Comparison of ENCODE assay signal across 9 cellular contexts in genomic region chr19:1469200-1469935, GRCh38. TPM values are rescaled to one million over a fixed set of nuclear protein-coding genes. Genes with fewer than 3 reads are reported as not detected.
DNase-seq lines count a peak whose midpoint lies in the region; ATAC-seq and TF ChIP-seq lines count a peak whose summit lies in the region.
"Had no signal": no experiment of that assay in that cellular context is flagged by ENCODE, and none has a peak within 500 bp of the region (broad histone marks: within the 10 kb centered on the region; RNA-seq: fewer than 3 reads in every experiment).

No MANE protein-coding gene starts in this region.

- no peak overlapping the region for H4K5ac ChIP-seq in H9 (ENCODE audit: insufficient read length, low read depth, low read length)

- H3K4me2 ChIP-seq in H9 (ENCODE audit: insufficient read depth, insufficient read length, low read length), result no peak overlapping the region

- H3K14ac ChIP-seq in H9 (ENCODE audit: insufficient read depth, low read length), result no peak overlapping the region

- no peaks in the 10 kb centered on the region for H3K27me3 ChIP-seq in HAP-1 (ENCODE audit: low read depth)
- peaks cover 36 to 93% (median 69%) of the 10 kb centered on the region in 7 donors for H3K27me3 ChIP-seq in heart right ventricle
- peaks cover 59% of the 10 kb centered on the region for H3K27me3 ChIP-seq in H9 (ENCODE audit: insufficient read depth, low read length)

- no peak overlapping the region for H3K56ac ChIP-seq in H9 (ENCODE audit: insufficient read length, low read depth, low read length)

- peaks cover 3% of the 10 kb centered on the region for H4K20me1 ChIP-seq in H9 (ENCODE audit: control insufficient read depth, insufficient read depth, insufficient read length)

- H2BK15ac ChIP-seq in H9 (ENCODE audit: low read depth, low read length), result no peak overlapping the region

- H2BK5ac ChIP-seq in H9 (ENCODE audit: insufficient read length, low read length), result no peak overlapping the region

- H3K4me3 ChIP-seq in HAP-1 (peak overlapping the region; percentile 46), heart right ventricle (peak overlapping the region; percentile 25 to 72 (median 56))

- H3K4me1 ChIP-seq in HAP-1 (peaks cover 10% of the 10 kb centered on the region), heart right ventricle (peaks cover 40 to 78% (median 64%) of the 10 kb centered on the region in 9 donors), H9 (ENCODE audit: insufficient read depth, low read length) (no peaks in the 10 kb centered on the region)

- H3K9me3 ChIP-seq in HAP-1, result no peaks in the 10 kb centered on the region
- H3K9me3 ChIP-seq in heart right ventricle, result no peaks in the 10 kb centered on the region
- no peaks in the 10 kb centered on the region for H3K9me3 ChIP-seq in H9 (ENCODE audit: control insufficient read depth, low read depth, low read length)

- no peak overlapping the region for H3K18ac ChIP-seq in H9 (ENCODE audit: insufficient read length, low read depth, low read length)

- H3K9ac ChIP-seq in H9 (ENCODE audit: extremely low read depth, insufficient read length, low read length), result no peak overlapping the region

- peak in 1 of 2 experiments; percentile 57 for DNase-seq in HAP-1 (ENCODE audit: low spot score in 2 of 2)
- peak in 1 of 2 donors; percentile 18 for DNase-seq in heart right ventricle
- peak; percentile 40 for DNase-seq in stimulated activated CD8-positive, alpha-beta memory T cell treated with anti-CD3 and anti-CD28 coated beads, Interleukin-4, amount 100 ng/mL, for 48 hours
- DNase-seq in activated CD8-positive, alpha-beta memory T cell treated with anti-CD3 and anti-CD28 coated beads for 24 hours, result no peak
- DNase-seq in H9, result no peak
- no peak for DNase-seq in NCI-H510A (lab: John Stamatoyannopoulos, UW)
- DNase-seq: effector CD4-positive, alpha-beta T cell had no signal

- peaks cover 2 to 9% of the 10 kb centered on the region in 2 experiments; a peak in 3 of 4 replicates for H3K4me1 Mint-ChIP-seq in H9

- no peak overlapping the region for H2BK20ac ChIP-seq in H9 (ENCODE audit: low read depth, low read length, poor library complexity, severe bottlenecking)

- no peak overlapping the region for H2BK12ac ChIP-seq in H9 (ENCODE audit: insufficient read length, low read depth, low read length)

- no peaks in the 10 kb centered on the region for H3K36me3 Mint-ChIP-seq in H9 (ENCODE audit: insufficient read depth in 1 of 3, low read depth in 3 of 3)

- H2AK5ac ChIP-seq in H9 (ENCODE audit: insufficient read length, low read length), result no peak overlapping the region

- no peak overlapping the region for H3T11ph ChIP-seq in H9 (ENCODE audit: low read length)

- H3K79me2 ChIP-seq in H9 (ENCODE audit: insufficient read depth, low read length), result no peaks in the 10 kb centered on the region

- H3K79me1 ChIP-seq in H9 (ENCODE audit: insufficient read depth, low read depth, low read length, poor library complexity, severe bottlenecking), result no peaks in the 10 kb centered on the region

- no peak overlapping the region for H3K4me3 Mint-ChIP-seq in H9

- intact Hi-C loops in heart right ventricle (cut with DNase I), result loop anchor here in 2 of 10 donors (10.0 kb wide), 1 partner anchor 45 kb away; the partner anchor contains the start of gene ADAMTSL5 (in 2 of the 2)

- TF ChIP-seq CTCF in VCaP (conservative IDR thresholded peaks at IDR 0.05) (0 out of 2 replicates have a peak, but pooled peaks have one; percentile 17), heart right ventricle (IDR thresholded peaks at IDR 0.05) (no peak), H9 (conservative IDR thresholded peaks at IDR 0.05) (no peak)

- no peak overlapping the region for H3K4ac ChIP-seq in H9 (ENCODE audit: low read depth, low read length)

- no peaks in the 10 kb centered on the region; the same call in 1 of the 2 replicates for H3K36me3 ChIP-seq in HAP-1 (replicated peaks)
- peaks cover 0 to 1% (median 0%) of the 10 kb centered on the region in 9 donors for H3K36me3 ChIP-seq in heart right ventricle

- no peak overlapping the region for H2AFZ ChIP-seq in H9 (ENCODE audit: low read length)

- no peaks in the 10 kb centered on the region for H3K9me3 Mint-ChIP-seq in H9

- ATAC-seq in heart right ventricle (no peak), GM18909 (IDR thresholded peaks at IDR 0.05; ENCODE audit: poor library complexity, unreplicated experiment) (no peak)

- no peak overlapping the region for H4K91ac ChIP-seq in H9 (ENCODE audit: insufficient read length, low read depth, low read length)

- H2BK120ac ChIP-seq in H9 (ENCODE audit: low read depth, low read length, poor library complexity, severe bottlenecking), result no peak overlapping the region

- H3K27ac ChIP-seq in VCaP, result peak overlapping the region; percentile 49; the same call in 1 of the 2 replicates
- H3K27ac ChIP-seq in heart right ventricle, result peak overlapping the region in 2 of 10 donors; percentile 19 to 58
- no peak overlapping the region for H3K27ac ChIP-seq in H9 (ENCODE audit: insufficient read length, low read depth, low read length)

- H3K23me2 ChIP-seq in H9 (ENCODE audit: insufficient read length, low read depth, low read length, poor library complexity, severe bottlenecking), result peaks cover 9% of the 10 kb centered on the region

- in situ Hi-C loops in HAP-1 (cut with MboI; ENCODE audit: low sequenced_read_pairs), result no loop called here

- H3K27ac Mint-ChIP-seq in H9, result no peak overlapping the region

- H3K27me3 Mint-ChIP-seq in H9 (ENCODE audit: low read depth), result peaks cover 76% of the 10 kb centered on the region

- no peak overlapping the region for H3K23ac ChIP-seq in H9 (ENCODE audit: insufficient read length, low read depth, low read length)

- H4K8ac ChIP-seq in H9 (replicated peaks; ENCODE audit: insufficient read length, low read depth, low read length), result no peak overlapping the region

- WGBS in heart right ventricle, 2 donors, result 1 to 2% methylated on average over 63 to 109 of the region's 109 CpGs
- no CpG with 5 or more reads among the region's 109 CpGs for WGBS in H9 (ENCODE audit: extremely low coverage, insufficient read length, low lambda C conversion rate)

RNA-seq across cellular contexts. Expression of gene C19orf25, which starts 9.6 kb away (rescaled TPM):
- 10 to 100 TPM; 12.7 to 19.9 (median 15.2) TPM for total RNA-seq in heart right ventricle
- polyA plus RNA-seq in heart right ventricle, result 10 to 100 TPM; 28.4 to 29.8 TPM
- total RNA-seq in H9 (2021), result 30.3 and 36.8 TPM in 2 replicates

RNA-seq across cellular contexts. Expression of gene APC2, which starts 19.4 kb away (rescaled TPM):
- total RNA-seq in heart right ventricle, result under 1 TPM in 9 of 10 donors, not detected in 1; 0.02 to 0.23 (median 0.08) TPM
- polyA plus RNA-seq in heart right ventricle, result under 1 TPM; 0.13 to 0.15 TPM
- 0.68 and 2.0 TPM in 2 replicates for total RNA-seq in H9 (2021)

RNA-seq across cellular contexts. Expression of gene PCSK4, which starts 20.8 kb away (rescaled TPM):
- total RNA-seq in heart right ventricle, result 1 to 10 TPM in 8 of 10 donors, under 1 TPM in 2; 0.38 to 3.0 (median 1.4) TPM
- 1 to 10 TPM; 1.1 to 3.9 TPM for polyA plus RNA-seq in heart right ventricle
- 5.8 and 9.1 TPM in 2 replicates for total RNA-seq in H9 (2021)

RNA-seq across cellular contexts. Expression of gene REEP6, which starts 21.6 kb away (rescaled TPM):
- 1 to 10 TPM; 1.8 to 4.6 (median 3.3) TPM for total RNA-seq in heart right ventricle
- 1 to 10 TPM; 4.8 to 5.0 TPM for polyA plus RNA-seq in heart right ventricle
- total RNA-seq in H9 (2021), result 10.4 and 10.5 TPM in 2 replicates

RNA-seq across cellular contexts. Expression of gene RPS15, which starts 31.2 kb away (rescaled TPM):
- total RNA-seq in heart right ventricle (100 to 1,000 TPM; 480 to 720 (median 539) TPM), H9 (2021) (1,628 and 1,677 TPM in 2 replicates)
- polyA plus RNA-seq in heart right ventricle, result 1,000 to 10,000 TPM; 2,400 to 3,724 TPM
